In genomic region chr22:46638601-46639431, GRCh38 we compare ENCODE assay signal across 10 cellular contexts. TPM values are rescaled to one million over a fixed set of nuclear protein-coding genes. Genes with fewer than 3 reads are reported as not detected.
DNase-seq lines count a peak whose midpoint lies in the region; ATAC-seq and TF ChIP-seq lines count a peak whose summit lies in the region.
"Had no signal": no experiment of that assay in that cellular context is flagged by ENCODE, and none has a peak within 500 bp of the region (broad histone marks: within the 10 kb centered on the region; RNA-seq: fewer than 3 reads in every experiment).

No MANE protein-coding gene starts in this region.

- peak overlapping the region in 3 of 8 donors; percentile 27 to 48 (median 37) for H3K4me3 Mint-ChIP-seq in naive B cell
- H3K4me3 Mint-ChIP-seq in activated CD8-positive, alpha-beta T cell treated with anti-CD3 and anti-CD28 coated beads for 36 hours, result no peak overlapping the region
- H3K4me3 Mint-ChIP-seq: naive thymus-derived CD8-positive, alpha-beta T cell had no signal

- CTCF ChIA-PET in activated CD8-positive, alpha-beta T cell treated with anti-CD3 and anti-CD28 coated beads for 36 hours (lab: Charles Lee), result no interaction called here

- H3K36me3 Mint-ChIP-seq in naive B cell, result peaks cover 7 to 12% of the 10 kb centered on the region in 2 donors
- H3K36me3 Mint-ChIP-seq in activated CD8-positive, alpha-beta T cell treated with anti-CD3 and anti-CD28 coated beads for 36 hours (ENCODE audit: low read depth), result no peaks in the 10 kb centered on the region

- peak overlapping the region; percentile 24 to 92 (median 70) for H3K27ac Mint-ChIP-seq in naive B cell
- H3K27ac Mint-ChIP-seq in activated CD8-positive, alpha-beta T cell treated with anti-CD3 and anti-CD28 coated beads for 36 hours, result no peak overlapping the region

- H3K4me1 Mint-ChIP-seq in naive B cell, result peaks cover 12 to 24% (median 18%) of the 10 kb centered on the region in 3 donors
- no peaks in the 10 kb centered on the region for H3K4me1 Mint-ChIP-seq in activated CD8-positive, alpha-beta T cell treated with anti-CD3 and anti-CD28 coated beads for 36 hours (ENCODE audit: low read depth)

- POLR2A ChIA-PET in activated CD8-positive, alpha-beta T cell treated with anti-CD3 and anti-CD28 coated beads for 36 hours (lab: Charles Lee), result no interaction called here

- intact Hi-C loops in activated CD8-positive, alpha-beta T cell treated with anti-CD3 and anti-CD28 coated beads for 36 hours (cut with micrococcal nuclease), result no loop called here

- no peak for TF ChIP-seq POLR2A in erythroblast (IDR thresholded peaks at IDR 0.05; ENCODE audit: low read length)

- no peaks in the 10 kb centered on the region for H3K27me3 Mint-ChIP-seq in naive B cell
- H3K27me3 Mint-ChIP-seq in activated CD8-positive, alpha-beta T cell treated with anti-CD3 and anti-CD28 coated beads for 36 hours, result no peaks in the 10 kb centered on the region
- H3K27me3 Mint-ChIP-seq: naive thymus-derived CD8-positive, alpha-beta T cell had no signal

- TF ChIP-seq CTCF in activated CD8-positive, alpha-beta T cell treated with anti-CD3 and anti-CD28 coated beads for 36 hours (IDR thresholded peaks at IDR 0.05), result no peak

- ATAC-seq in naive B cell (ENCODE audit: low read depth in 2 of 2) (peak; percentile 21 to 40), HG03457 (IDR thresholded peaks at IDR 0.05; ENCODE audit: unreplicated experiment) (no peak)
- no peak for ATAC-seq in activated CD8-positive, alpha-beta T cell treated with anti-CD3 and anti-CD28 coated beads for 36 hours

- peaks cover 0 to 7% (median 0%) of the 10 kb centered on the region in 7 donors for H3K9me3 Mint-ChIP-seq in naive B cell
- no peaks in the 10 kb centered on the region for H3K9me3 Mint-ChIP-seq in activated CD8-positive, alpha-beta T cell treated with anti-CD3 and anti-CD28 coated beads for 36 hours

- peak; percentile 38 for DNase-seq in DMS53 treated with DMSO at 0.1 percent for 48 hours (lab: John Stamatoyannopoulos, UW; ENCODE audit: unreplicated experiment)
- peak; percentile 81 for DNase-seq in NCI-H2029 (lab: John Stamatoyannopoulos, UW)
- DNase-seq in erythroblast (lab: John Stamatoyannopoulos, UW), result peak; percentile 5 to 13
- no peak for DNase-seq in naive B cell
- no peak for DNase-seq in stimulated activated naive CD4-positive, alpha-beta T cell (lab: John Stamatoyannopoulos, UW)
- DNase-seq in NCI-H82 (lab: John Stamatoyannopoulos, UW), result no peak
- no peak for DNase-seq in activated CD8-positive, alpha-beta T cell treated with anti-CD3 and anti-CD28 coated beads for 36 hours
- DNase-seq: activated T-cell treated with anti-CD3 and anti-CD28 coated beads, Interleukin-2, amount 50 U/mL, for 48 hours had no signal

RNA-seq across cellular contexts. Expression of gene GRAMD4, which starts 18.6 kb away (rescaled TPM):
- 10 to 100 TPM in 1 of 6 donors, 1 to 10 TPM in 5; 4.0 to 12.5 (median 6.9) TPM for polyA plus RNA-seq in naive B cell (ENCODE audit: low read depth in 6 of 6)
- total RNA-seq in activated CD8-positive, alpha-beta T cell treated with anti-CD3 and anti-CD28 coated beads for 36 hours, result 10 to 100 TPM; 26.9 to 28.1 TPM

Comparison
In these comparisons a context has a peak if more than half of its experiments do, and no peak if none do; other contexts are left out.
1. DNase-seq: peak in DMS53 treated with DMSO at 0.1 percent for 48 hours (single experiment), NCI-H2029 (single experiment) and erythroblast (2 of 2); none in naive B cell (single experiment), stimulated activated naive CD4-positive, alpha-beta T cell (0 of 6), NCI-H82 (single experiment) and activated CD8-positive, alpha-beta T cell treated with anti-CD3 and anti-CD28 coated beads for 36 hours (single experiment).
2. ATAC-seq: peak in naive B cell (2 of 2); none in HG03457 (single experiment) and activated CD8-positive, alpha-beta T cell treated with anti-CD3 and anti-CD28 coated beads for 36 hours (single experiment).